Comparison of ENCODE assay signal across 8 cellular contexts in genomic region chr19:49639401-49640112, GRCh38. TPM values are rescaled to one million over a fixed set of nuclear protein-coding genes. Genes with fewer than 3 reads are reported as not detected.
A peak's percentile ranks its signal among the peaks of the same experiment; 100 is the strongest.
DNase-seq lines count a peak whose midpoint lies in the region; ATAC-seq and TF ChIP-seq lines count a peak whose summit lies in the region.

No MANE protein-coding gene starts in this region.

- H3K27me3 ChIP-seq in iPS DF 6.9 (ENCODE audit: control insufficient read depth, insufficient read depth, low read length), result no peaks in the 10 kb centered on the region
- no peaks in the 10 kb centered on the region for H3K27me3 ChIP-seq in smooth muscle cell (ENCODE audit: low read depth)

- DNase-seq in HFF-Myc (ENCODE audit: extremely low read depth, low read depth) (no peak), iPS DF 6.9 (ENCODE audit: low read depth, low spot score) (no peak), smooth muscle cell (lab: John Stamatoyannopoulos, UW; ENCODE audit: unreplicated experiment) (no peak), NCI-H2107 (lab: John Stamatoyannopoulos, UW) (no peak), ureter (ENCODE audit: low spot score) (no peak)
- DNase-seq in activated CD8-positive, alpha-beta T cell treated with anti-CD3 and anti-CD28 coated beads for 36 hours, result no peak

- no peak for ATAC-seq in activated CD8-positive, alpha-beta T cell treated with anti-CD3 and anti-CD28 coated beads for 36 hours
- ATAC-seq in HG03457 (IDR thresholded peaks at IDR 0.05; ENCODE audit: unreplicated experiment) (no peak), HG02852 (IDR thresholded peaks at IDR 0.05; ENCODE audit: unreplicated experiment) (no peak)

- peak overlapping the region; percentile 22 for H3K27ac Mint-ChIP-seq in activated CD8-positive, alpha-beta T cell treated with anti-CD3 and anti-CD28 coated beads for 36 hours

- peak overlapping the region; percentile 84 for H3K9ac ChIP-seq in smooth muscle cell (ENCODE audit: low read depth)

- peaks cover 3% of the 10 kb centered on the region for H3K4me1 ChIP-seq in iPS DF 6.9 (ENCODE audit: control insufficient read depth, insufficient read depth, low read length)
- H3K4me1 ChIP-seq in smooth muscle cell (ENCODE audit: low read depth), result peaks cover 41% of the 10 kb centered on the region

- no peaks in the 10 kb centered on the region for H3K27me3 Mint-ChIP-seq in activated CD8-positive, alpha-beta T cell treated with anti-CD3 and anti-CD28 coated beads for 36 hours

- no peak overlapping the region for H2AFZ ChIP-seq in smooth muscle cell (ENCODE audit: low read depth)

- peak overlapping the region; percentile 97 for H3K4me2 ChIP-seq in smooth muscle cell

- peaks cover 33% of the 10 kb centered on the region for H3K79me2 ChIP-seq in smooth muscle cell (ENCODE audit: low read depth)

- H3K9me3 Mint-ChIP-seq in activated CD8-positive, alpha-beta T cell treated with anti-CD3 and anti-CD28 coated beads for 36 hours, result no peaks in the 10 kb centered on the region

- TF ChIP-seq CTCF in HFF-Myc (IDR thresholded peaks at IDR 0.05; ENCODE audit: low read depth, low read length, missing control alignments) (no peak), smooth muscle cell (IDR thresholded peaks at IDR 0.05; ENCODE audit: borderline replicate concordance, insufficient read depth, poor library complexity, severe bottlenecking) (no peak)
- TF ChIP-seq CTCF in activated CD8-positive, alpha-beta T cell treated with anti-CD3 and anti-CD28 coated beads for 36 hours (IDR thresholded peaks at IDR 0.05), result no peak

- WGBS in iPS DF 6.9 (ENCODE audit: insufficient coverage, insufficient read length), result no CpG with 5 or more reads among the region's 31 CpGs
- 15% methylated on average over 17 of the region's 31 CpGs for WGBS in smooth muscle cell (ENCODE audit: low lambda C conversion rate)

- H3K9me3 ChIP-seq in iPS DF 6.9 (ENCODE audit: control insufficient read depth, insufficient read depth, low read length) (no peaks in the 10 kb centered on the region), smooth muscle cell (replicated peaks; ENCODE audit: low read depth) (no peaks in the 10 kb centered on the region)

- CTCF ChIA-PET in activated CD8-positive, alpha-beta T cell treated with anti-CD3 and anti-CD28 coated beads for 36 hours (lab: Charles Lee), result interaction anchor here (1.1 to 2.2 kb wide), 7 partner anchors 9 to 69 kb away, joined by 3 to 12 read pairs (median 5); partner anchors contain the start of gene PRMT1

- H3K36me3 ChIP-seq in iPS DF 6.9 (ENCODE audit: control insufficient read depth, insufficient read depth, low read length) (no peaks in the 10 kb centered on the region), smooth muscle cell (ENCODE audit: low read depth) (no peaks in the 10 kb centered on the region)

- H3K4me3 Mint-ChIP-seq in activated CD8-positive, alpha-beta T cell treated with anti-CD3 and anti-CD28 coated beads for 36 hours, result peak overlapping the region; percentile 92

- no peak overlapping the region for H3K27ac ChIP-seq in iPS DF 6.9 (ENCODE audit: low read length)
- peak overlapping the region; percentile 80 for H3K27ac ChIP-seq in smooth muscle cell (ENCODE audit: low read depth)

- POLR2A ChIA-PET in activated CD8-positive, alpha-beta T cell treated with anti-CD3 and anti-CD28 coated beads for 36 hours (lab: Charles Lee), result interaction anchor here (1.3 to 2.1 kb wide), 4 partner anchors 19 to 60 kb away, joined by 3 to 10 read pairs (median 6); partner anchors contain the start of genes BCL2L12, IRF3, NOSIP and PRR12

- H4K20me1 ChIP-seq in smooth muscle cell (ENCODE audit: low read depth), result peaks cover 6% of the 10 kb centered on the region

- H3K4me3 ChIP-seq in HFF-Myc (replicated peaks; ENCODE audit: low read depth, low read length) (peak overlapping the region; percentile 48), iPS DF 6.9 (ENCODE audit: low read length) (peak overlapping the region; percentile 38; the same call in 1 of the 2 replicates), smooth muscle cell (peak overlapping the region; percentile 78)

- intact Hi-C loops in activated CD8-positive, alpha-beta T cell treated with anti-CD3 and anti-CD28 coated beads for 36 hours (cut with micrococcal nuclease), result loop anchor here (2.0 to 5.0 kb wide), 3 partner anchors 25 to 47 kb away; partner anchors contain the start of genes BCL2L12, IRF3 and PRMT1

- peaks cover 7% of the 10 kb centered on the region for H3F3A ChIP-seq in smooth muscle cell (ENCODE audit: low read depth)

- H3K4me1 Mint-ChIP-seq in activated CD8-positive, alpha-beta T cell treated with anti-CD3 and anti-CD28 coated beads for 36 hours (ENCODE audit: low read depth), result peaks cover 35% of the 10 kb centered on the region

- peaks cover 5% of the 10 kb centered on the region for H3K36me3 Mint-ChIP-seq in activated CD8-positive, alpha-beta T cell treated with anti-CD3 and anti-CD28 coated beads for 36 hours (ENCODE audit: low read depth)

RNA-seq across cellular contexts. Expression of gene RRAS, which starts 0.4 kb away (rescaled TPM):
- 1 to 10 TPM; 6.3 to 7.1 TPM for total RNA-seq in activated CD8-positive, alpha-beta T cell treated with anti-CD3 and anti-CD28 coated beads for 36 hours
- total RNA-seq in smooth muscle cell (82.3 and 86.5 TPM in 2 replicates), ureter (59.1 TPM)
- 224 and 248 TPM in 2 replicates for polyA plus RNA-seq in smooth muscle cell

RNA-seq across cellular contexts. Expression of gene SCAF1, which starts 2.5 kb away (rescaled TPM):
- total RNA-seq in activated CD8-positive, alpha-beta T cell treated with anti-CD3 and anti-CD28 coated beads for 36 hours, result 10 to 100 TPM; 54.5 to 57.2 TPM
- total RNA-seq in smooth muscle cell, result 7.9 and 10.2 TPM in 2 replicates
- polyA plus RNA-seq in smooth muscle cell, result 12.1 and 15.9 TPM in 2 replicates
- total RNA-seq in ureter, result 55.7 TPM

RNA-seq across cellular contexts. Expression of gene IRF3, which starts 26.1 kb away (rescaled TPM):
- 100 to 1,000 TPM in 1 of 2 experiments, 10 to 100 TPM in 1; 90.8 to 108 TPM for total RNA-seq in activated CD8-positive, alpha-beta T cell treated with anti-CD3 and anti-CD28 coated beads for 36 hours
- total RNA-seq in smooth muscle cell, result 35.1 and 38.2 TPM in 2 replicates
- polyA plus RNA-seq in smooth muscle cell, result 45.9 and 64.1 TPM in 2 replicates
- 108 TPM for total RNA-seq in ureter

RNA-seq across cellular contexts. Expression of gene BCL2L12, which starts 26.2 kb away (rescaled TPM):
- 10 to 100 TPM; 63.4 to 64.6 TPM for total RNA-seq in activated CD8-positive, alpha-beta T cell treated with anti-CD3 and anti-CD28 coated beads for 36 hours
- total RNA-seq in smooth muscle cell (3.2 and 10.8 TPM in 2 replicates), ureter (12.6 TPM)
- polyA plus RNA-seq in smooth muscle cell, result 34.0 and 44.1 TPM in 2 replicates

RNA-seq across cellular contexts. Expression of gene PRMT1, which starts 37.5 kb away (rescaled TPM):
- total RNA-seq in activated CD8-positive, alpha-beta T cell treated with anti-CD3 and anti-CD28 coated beads for 36 hours, result 100 to 1,000 TPM; 419 to 437 TPM
- total RNA-seq in smooth muscle cell (147 and 174 TPM in 2 replicates), ureter (166 TPM)
- 170 and 175 TPM in 2 replicates for polyA plus RNA-seq in smooth muscle cell
